32 cellular contexts compared by ENCODE assay signal in genomic region chr12:109793826-109794501, GRCh38. TPM values are rescaled to one million over a fixed set of nuclear protein-coding genes. Genes with fewer than 3 reads are reported as not detected.
"Had no signal": no experiment of that assay in that cellular context is flagged by ENCODE, and none has a peak within 500 bp of the region (broad histone marks: within the 10 kb centered on the region; RNA-seq: fewer than 3 reads in every experiment).

No MANE protein-coding gene starts in this region.

- H3K9me3 ChIP-seq: ascending aorta, MG63, Peyer's patch, SJCRH30 had no signal

- ATAC-seq: activated CD4-positive, alpha-beta T cell treated with anti-CD3 and anti-CD28 coated beads for 36 hours; activated CD8-positive, alpha-beta T cell treated with anti-CD3 and anti-CD28 coated beads, Interleukin-2, amount 10 ng/mL, durations not matched to agents 7 days and 5 days had no signal

- H3K27me3 ChIP-seq: ascending aorta, MG63, Peyer's patch, SJCRH30 had no signal

- DNase-seq: activated CD4-positive, alpha-beta T cell treated with anti-CD3 and anti-CD28 coated beads for 36 hours; activated CD4-positive, alpha-beta T cell treated with anti-CD3 and anti-CD28 coated beads, Interleukin-2, amount 10 ng/mL, durations not matched to agents 7 days and 5 days; activated CD4-positive, alpha-beta T cell treated with anti-CD3 and anti-CD28 coated beads, Interleukin-2, amount 50 U/mL, for 48 hours; activated CD8-positive, alpha-beta T cell treated with anti-CD3 and anti-CD28 coated beads, Interleukin-2, amount 10 ng/mL, durations not matched to agents 7 days and 5 days; activated gamma-delta T cell; activated naive CD4-positive, alpha-beta T cell treated with Interleukin-2 at 50 U/mL for 16 hours; activated naive CD8-positive, alpha-beta T cell treated with anti-CD3 and anti-CD28 coated beads, Interleukin-2, amount 10 ng/mL, durations not matched to agents 7 days and 5 days; activated T-cell treated with anti-CD3 and anti-CD28 coated beads, Interleukin-2, amount 50 U/mL, for 24 hours; amygdala; Karpas-422; KBM-7; MG63; NCI-H1048; NCI-H1105 treated with DMSO at 0.1 percent for 48 hours; NCI-H1436; NCI-H1694; NCI-H1930; NCI-H2081 treated with DMSO at 0.1 percent for 48 hours; NCI-H345; NCI-H524 treated with DMSO at 0.1 percent for 48 hours; Peyer's patch; SHP77; SJCRH30; T1000; WERI-Rb-1 had no signal

- H3K27ac Mint-ChIP-seq: activated CD4-positive, alpha-beta T cell treated with anti-CD3 and anti-CD28 coated beads for 36 hours; activated CD4-positive, alpha-beta T cell treated with anti-CD3 and anti-CD28 coated beads, Interleukin-2, amount 10 ng/mL, durations not matched to agents 7 days and 5 days; activated CD8-positive, alpha-beta T cell treated with anti-CD3 and anti-CD28 coated beads, Interleukin-2, amount 10 ng/mL, durations not matched to agents 7 days and 5 days; activated naive CD4-positive, alpha-beta T cell treated with anti-CD3 and anti-CD28 coated beads, Interleukin-2, amount 50 U/mL, for 24 hours; activated naive CD8-positive, alpha-beta T cell treated with anti-CD3 and anti-CD28 coated beads, Interleukin-2, amount 10 ng/mL, durations not matched to agents 7 days and 5 days; activated T-cell treated with anti-CD3 and anti-CD28 coated beads, Interleukin-2, amount 50 U/mL, for 24 hours; activated T-helper 2 cell treated with anti-CD3 and anti-CD28 coated beads, Interferon-gamma antibody, Interleukin-2, Interleukin-4, amounts not matched to agents 10 μg/mL and 5 μg/mL and 100 μg/mL, durations not matched to agents 14 hours and 24 hours and 36 hours had no signal

- H3K27ac ChIP-seq: ascending aorta, Peyer's patch, SJCRH30, SK-N-MC, WERI-Rb-1 had no signal

- H3K36me3 ChIP-seq: ascending aorta, MG63, Peyer's patch, SJCRH30, WERI-Rb-1 had no signal

- H3K4me3 ChIP-seq: ascending aorta, MG63, Peyer's patch, SJCRH30, SK-N-MC had no signal

- H3K4me1 ChIP-seq: ascending aorta, Peyer's patch, SJCRH30 had no signal

- H3K4me3 Mint-ChIP-seq: activated CD4-positive, alpha-beta T cell treated with anti-CD3 and anti-CD28 coated beads for 36 hours; activated CD4-positive, alpha-beta T cell treated with anti-CD3 and anti-CD28 coated beads, Interleukin-2, amount 10 ng/mL, durations not matched to agents 7 days and 5 days; activated CD8-positive, alpha-beta T cell treated with anti-CD3 and anti-CD28 coated beads, Interleukin-2, amount 10 ng/mL, durations not matched to agents 7 days and 5 days; activated naive CD4-positive, alpha-beta T cell treated with anti-CD3 and anti-CD28 coated beads, Interleukin-2, amount 50 U/mL, for 24 hours; activated naive CD8-positive, alpha-beta T cell treated with anti-CD3 and anti-CD28 coated beads, Interleukin-2, amount 10 ng/mL, durations not matched to agents 7 days and 5 days; activated T-cell treated with anti-CD3 and anti-CD28 coated beads, Interleukin-2, amount 50 U/mL, for 24 hours had no signal

- H3K36me3 Mint-ChIP-seq: activated naive CD4-positive, alpha-beta T cell treated with anti-CD3 and anti-CD28 coated beads, Interleukin-2, amount 50 U/mL, for 24 hours; activated naive CD8-positive, alpha-beta T cell treated with anti-CD3 and anti-CD28 coated beads, Interleukin-2, amount 10 ng/mL, durations not matched to agents 7 days and 5 days had no signal

- H3K4me1 Mint-ChIP-seq: activated CD4-positive, alpha-beta T cell treated with anti-CD3 and anti-CD28 coated beads for 36 hours; activated CD4-positive, alpha-beta T cell treated with anti-CD3 and anti-CD28 coated beads, Interleukin-2, amount 10 ng/mL, durations not matched to agents 7 days and 5 days; activated naive CD4-positive, alpha-beta T cell treated with anti-CD3 and anti-CD28 coated beads, Interleukin-2, amount 50 U/mL, for 24 hours; activated naive CD8-positive, alpha-beta T cell treated with anti-CD3 and anti-CD28 coated beads, Interleukin-2, amount 10 ng/mL, durations not matched to agents 7 days and 5 days had no signal

- H3K9me3 Mint-ChIP-seq: activated CD4-positive, alpha-beta T cell treated with anti-CD3 and anti-CD28 coated beads, Interleukin-2, amount 10 ng/mL, durations not matched to agents 7 days and 5 days; activated naive CD4-positive, alpha-beta T cell treated with anti-CD3 and anti-CD28 coated beads, Interleukin-2, amount 50 U/mL, for 24 hours; activated naive CD8-positive, alpha-beta T cell treated with anti-CD3 and anti-CD28 coated beads, Interleukin-2, amount 10 ng/mL, durations not matched to agents 7 days and 5 days; activated T-cell treated with anti-CD3 and anti-CD28 coated beads, Interleukin-2, amount 50 U/mL, for 24 hours; activated T-helper 2 cell treated with anti-CD3 and anti-CD28 coated beads, Interferon-gamma antibody, Interleukin-2, Interleukin-4, amounts not matched to agents 10 μg/mL and 5 μg/mL and 100 μg/mL, durations not matched to agents 14 hours and 24 hours and 36 hours had no signal

RNA-seq across cellular contexts. Expression of gene TRPV4, which starts 39.2 kb away (rescaled TPM):
- total RNA-seq: activated CD4-positive, alpha-beta T cell treated with anti-CD3 and anti-CD28 coated beads for 36 hours; activated CD8-positive, alpha-beta T cell treated with anti-CD3 and anti-CD28 coated beads, Interleukin-2, amount 10 ng/mL, durations not matched to agents 7 days and 5 days; activated naive CD8-positive, alpha-beta T cell treated with anti-CD3 and anti-CD28 coated beads, Interleukin-2, amount 10 ng/mL, durations not matched to agents 7 days and 5 days; activated T-helper 2 cell treated with anti-CD3 and anti-CD28 coated beads, Interferon-gamma antibody, Interleukin-2, Interleukin-4, amounts not matched to agents 10 μg/mL and 5 μg/mL and 100 μg/mL, durations not matched to agents 14 hours and 24 hours and 36 hours; ascending aorta; NCI-H460; T-helper 1 cell treated with Interleukin-12 subunit alpha and Interleukin-12 subunit beta and Interleukin-4 antibody, amounts not matched to agents 30 ng/mL and 1 ng/mL, for 36 hours; T-helper 2 cell treated with Interferon-gamma antibody and Interleukin-4, amounts not matched to agents 100 ng/mL and 5 ng/mL, for 36 hours had no signal
